In the genomic region with DNA sequence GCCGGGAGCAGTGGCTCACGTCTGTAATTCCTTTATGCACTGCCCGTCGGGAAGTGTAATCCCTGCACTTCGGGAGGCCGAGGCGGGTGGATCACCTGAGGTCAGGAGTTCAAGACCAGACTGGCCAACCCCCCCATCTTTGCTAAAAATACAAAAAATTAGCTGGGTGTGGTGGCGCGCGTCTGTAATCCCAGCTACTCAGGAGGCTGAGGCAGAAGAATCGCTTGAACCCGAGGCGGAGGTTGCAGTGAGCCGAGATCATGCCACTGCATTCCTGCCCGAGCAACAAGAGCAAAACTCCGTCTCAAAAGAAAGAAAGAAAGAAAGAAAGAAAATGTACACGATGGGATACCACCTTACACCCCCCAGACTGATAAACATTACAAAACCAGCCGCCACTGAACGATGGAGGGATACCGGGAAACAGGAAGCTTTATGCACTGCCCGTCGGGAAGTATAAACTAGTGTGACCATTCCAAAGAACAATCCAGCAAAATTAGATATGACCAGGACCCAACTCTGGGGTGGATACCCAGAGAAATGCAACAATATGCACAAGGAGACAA, we compare ENCODE assay signal across 1 cellular context.
TF ChIP-seq lines count a peak whose summit lies in the region.

No MANE protein-coding gene starts in this region.

TF ChIP-seq in GM23338, 12 proteins besides CTCF, POLR2A, EP300 and RAD21 (continued from another document):
- TF ChIP-seq, protein P1, sequence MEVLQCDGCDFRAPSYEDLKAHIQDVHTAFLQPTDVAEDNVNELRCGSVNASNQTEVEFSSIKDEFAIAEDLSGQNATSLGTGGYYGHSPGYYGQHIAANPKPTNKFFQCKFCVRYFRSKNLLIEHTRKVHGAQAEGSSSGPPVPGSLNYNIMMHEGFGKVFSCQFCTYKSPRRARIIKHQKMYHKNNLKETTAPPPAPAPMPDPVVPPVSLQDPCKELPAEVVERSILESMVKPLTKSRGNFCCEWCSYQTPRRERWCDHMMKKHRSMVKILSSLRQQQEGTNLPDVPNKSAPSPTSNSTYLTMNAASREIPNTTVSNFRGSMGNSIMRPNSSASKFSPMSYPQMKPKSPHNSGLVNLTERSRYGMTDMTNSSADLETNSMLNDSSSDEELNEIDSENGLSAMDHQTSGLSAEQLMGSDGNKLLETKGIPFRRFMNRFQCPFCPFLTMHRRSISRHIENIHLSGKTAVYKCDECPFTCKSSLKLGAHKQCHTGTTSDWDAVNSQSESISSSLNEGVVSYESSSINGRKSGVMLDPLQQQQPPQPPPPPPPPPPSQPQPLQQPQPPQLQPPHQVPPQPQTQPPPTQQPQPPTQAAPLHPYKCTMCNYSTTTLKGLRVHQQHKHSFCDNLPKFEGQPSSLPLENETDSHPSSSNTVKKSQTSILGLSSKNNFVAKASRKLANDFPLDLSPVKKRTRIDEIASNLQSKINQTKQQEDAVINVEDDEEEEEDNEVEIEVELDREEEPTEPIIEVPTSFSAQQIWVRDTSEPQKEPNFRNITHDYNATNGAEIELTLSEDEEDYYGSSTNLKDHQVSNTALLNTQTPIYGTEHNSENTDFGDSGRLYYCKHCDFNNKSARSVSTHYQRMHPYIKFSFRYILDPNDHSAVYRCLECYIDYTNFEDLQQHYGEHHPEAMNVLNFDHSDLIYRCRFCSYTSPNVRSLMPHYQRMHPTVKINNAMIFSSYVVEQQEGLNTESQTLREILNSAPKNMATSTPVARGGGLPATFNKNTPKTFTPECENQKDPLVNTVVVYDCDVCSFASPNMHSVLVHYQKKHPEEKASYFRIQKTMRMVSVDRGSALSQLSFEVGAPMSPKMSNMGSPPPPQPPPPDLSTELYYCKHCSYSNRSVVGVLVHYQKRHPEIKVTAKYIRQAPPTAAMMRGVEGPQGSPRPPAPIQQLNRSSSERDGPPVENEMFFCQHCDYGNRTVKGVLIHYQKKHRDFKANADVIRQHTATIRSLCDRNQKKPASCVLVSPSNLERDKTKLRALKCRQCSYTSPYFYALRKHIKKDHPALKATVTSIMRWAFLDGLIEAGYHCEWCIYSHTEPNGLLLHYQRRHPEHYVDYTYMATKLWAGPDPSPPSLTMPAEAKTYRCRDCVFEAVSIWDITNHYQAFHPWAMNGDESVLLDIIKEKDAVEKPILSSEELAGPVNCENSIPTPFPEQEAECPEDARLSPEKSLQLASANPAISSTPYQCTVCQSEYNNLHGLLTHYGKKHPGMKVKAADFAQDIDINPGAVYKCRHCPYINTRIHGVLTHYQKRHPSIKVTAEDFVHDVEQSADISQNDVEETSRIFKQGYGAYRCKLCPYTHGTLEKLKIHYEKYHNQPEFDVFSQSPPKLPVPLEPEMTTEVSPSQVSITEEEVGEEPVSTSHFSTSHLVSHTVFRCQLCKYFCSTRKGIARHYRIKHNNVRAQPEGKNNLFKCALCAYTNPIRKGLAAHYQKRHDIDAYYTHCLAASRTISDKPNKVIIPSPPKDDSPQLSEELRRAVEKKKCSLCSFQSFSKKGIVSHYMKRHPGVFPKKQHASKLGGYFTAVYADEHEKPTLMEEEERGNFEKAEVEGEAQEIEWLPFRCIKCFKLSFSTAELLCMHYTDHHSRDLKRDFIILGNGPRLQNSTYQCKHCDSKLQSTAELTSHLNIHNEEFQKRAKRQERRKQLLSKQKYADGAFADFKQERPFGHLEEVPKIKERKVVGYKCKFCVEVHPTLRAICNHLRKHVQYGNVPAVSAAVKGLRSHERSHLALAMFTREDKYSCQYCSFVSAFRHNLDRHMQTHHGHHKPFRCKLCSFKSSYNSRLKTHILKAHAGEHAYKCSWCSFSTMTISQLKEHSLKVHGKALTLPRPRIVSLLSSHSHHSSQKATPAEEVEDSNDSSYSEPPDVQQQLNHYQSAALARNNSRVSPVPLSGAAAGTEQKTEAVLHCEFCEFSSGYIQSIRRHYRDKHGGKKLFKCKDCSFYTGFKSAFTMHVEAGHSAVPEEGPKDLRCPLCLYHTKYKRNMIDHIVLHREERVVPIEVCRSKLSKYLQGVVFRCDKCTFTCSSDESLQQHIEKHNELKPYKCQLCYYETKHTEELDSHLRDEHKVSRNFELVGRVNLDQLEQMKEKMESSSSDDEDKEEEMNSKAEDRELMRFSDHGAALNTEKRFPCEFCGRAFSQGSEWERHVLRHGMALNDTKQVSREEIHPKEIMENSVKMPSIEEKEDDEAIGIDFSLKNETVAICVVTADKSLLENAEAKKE (CRISPR knock-in tag; IDR thresholded peaks at IDR 0.05): no peak
- TF ChIP-seq, protein P2, sequence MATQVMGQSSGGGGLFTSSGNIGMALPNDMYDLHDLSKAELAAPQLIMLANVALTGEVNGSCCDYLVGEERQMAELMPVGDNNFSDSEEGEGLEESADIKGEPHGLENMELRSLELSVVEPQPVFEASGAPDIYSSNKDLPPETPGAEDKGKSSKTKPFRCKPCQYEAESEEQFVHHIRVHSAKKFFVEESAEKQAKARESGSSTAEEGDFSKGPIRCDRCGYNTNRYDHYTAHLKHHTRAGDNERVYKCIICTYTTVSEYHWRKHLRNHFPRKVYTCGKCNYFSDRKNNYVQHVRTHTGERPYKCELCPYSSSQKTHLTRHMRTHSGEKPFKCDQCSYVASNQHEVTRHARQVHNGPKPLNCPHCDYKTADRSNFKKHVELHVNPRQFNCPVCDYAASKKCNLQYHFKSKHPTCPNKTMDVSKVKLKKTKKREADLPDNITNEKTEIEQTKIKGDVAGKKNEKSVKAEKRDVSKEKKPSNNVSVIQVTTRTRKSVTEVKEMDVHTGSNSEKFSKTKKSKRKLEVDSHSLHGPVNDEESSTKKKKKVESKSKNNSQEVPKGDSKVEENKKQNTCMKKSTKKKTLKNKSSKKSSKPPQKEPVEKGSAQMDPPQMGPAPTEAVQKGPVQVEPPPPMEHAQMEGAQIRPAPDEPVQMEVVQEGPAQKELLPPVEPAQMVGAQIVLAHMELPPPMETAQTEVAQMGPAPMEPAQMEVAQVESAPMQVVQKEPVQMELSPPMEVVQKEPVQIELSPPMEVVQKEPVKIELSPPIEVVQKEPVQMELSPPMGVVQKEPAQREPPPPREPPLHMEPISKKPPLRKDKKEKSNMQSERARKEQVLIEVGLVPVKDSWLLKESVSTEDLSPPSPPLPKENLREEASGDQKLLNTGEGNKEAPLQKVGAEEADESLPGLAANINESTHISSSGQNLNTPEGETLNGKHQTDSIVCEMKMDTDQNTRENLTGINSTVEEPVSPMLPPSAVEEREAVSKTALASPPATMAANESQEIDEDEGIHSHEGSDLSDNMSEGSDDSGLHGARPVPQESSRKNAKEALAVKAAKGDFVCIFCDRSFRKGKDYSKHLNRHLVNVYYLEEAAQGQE (IDR thresholded peaks at IDR 0.05; ENCODE audit: unreplicated experiment): no peak
- no peak for TF ChIP-seq CREB1 (CRISPR knock-in tag; IDR thresholded peaks at IDR 0.05; ENCODE audit: low read depth)
